In genomic region chrX:24298191-24298590, GRCh38 we compare ENCODE assay signal across 1 cellular context.
TF ChIP-seq lines count a peak whose summit lies in the region.

No MANE protein-coding gene starts in this region.

TF ChIP-seq in WTC11, 78 proteins besides CTCF, POLR2A, EP300 and RAD21 (continued from another document):
- TF ChIP-seq, protein P1, sequence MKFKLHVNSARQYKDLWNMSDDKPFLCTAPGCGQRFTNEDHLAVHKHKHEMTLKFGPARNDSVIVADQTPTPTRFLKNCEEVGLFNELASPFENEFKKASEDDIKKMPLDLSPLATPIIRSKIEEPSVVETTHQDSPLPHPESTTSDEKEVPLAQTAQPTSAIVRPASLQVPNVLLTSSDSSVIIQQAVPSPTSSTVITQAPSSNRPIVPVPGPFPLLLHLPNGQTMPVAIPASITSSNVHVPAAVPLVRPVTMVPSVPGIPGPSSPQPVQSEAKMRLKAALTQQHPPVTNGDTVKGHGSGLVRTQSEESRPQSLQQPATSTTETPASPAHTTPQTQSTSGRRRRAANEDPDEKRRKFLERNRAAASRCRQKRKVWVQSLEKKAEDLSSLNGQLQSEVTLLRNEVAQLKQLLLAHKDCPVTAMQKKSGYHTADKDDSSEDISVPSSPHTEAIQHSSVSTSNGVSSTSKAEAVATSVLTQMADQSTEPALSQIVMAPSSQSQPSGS (CRISPR knock-in tag; IDR thresholded peaks at IDR 0.05; ENCODE audit: borderline replicate concordance, low read depth): no peak
- no peak for TF ChIP-seq ERG (CRISPR knock-in tag; IDR thresholded peaks at IDR 0.05)
